In the genomic region with DNA sequence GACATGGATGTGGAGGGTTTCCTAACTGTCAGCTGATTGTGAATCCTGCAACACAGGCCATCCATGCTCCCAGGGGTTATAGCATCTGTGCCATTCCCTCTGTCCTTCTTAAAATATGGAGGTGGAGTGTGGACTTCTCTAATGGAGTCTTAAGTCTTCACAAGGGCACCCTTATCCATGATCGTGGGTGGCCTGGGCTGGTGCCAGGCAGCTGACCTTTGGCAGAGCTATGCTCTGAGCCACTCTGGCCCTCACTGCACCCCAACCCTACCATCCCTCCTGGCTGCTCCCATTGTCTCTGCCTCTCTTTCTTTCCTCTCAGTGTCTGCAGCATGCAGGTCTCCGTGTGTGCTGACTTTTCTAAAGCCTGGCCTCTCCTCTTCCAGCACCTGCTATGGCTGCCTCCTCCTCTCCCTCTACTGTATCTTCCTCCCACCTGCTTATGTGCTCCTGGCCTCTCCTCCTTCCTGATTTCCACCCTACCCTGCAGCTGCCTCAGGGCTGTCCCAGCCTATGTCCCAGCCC, we compare ENCODE assay signal across 16 cellular contexts. TPM values are rescaled to one million over a fixed set of nuclear protein-coding genes. Genes with fewer than 3 reads are reported as not detected.
DNase-seq lines count a peak whose midpoint lies in the region; ATAC-seq and TF ChIP-seq lines count a peak whose summit lies in the region.
"Had no signal": no experiment of that assay in that cellular context is flagged by ENCODE, and none has a peak within 500 bp of the region (broad histone marks: within the 10 kb centered on the region; RNA-seq: fewer than 3 reads in every experiment).

No MANE protein-coding gene starts in this region.

- H3K9ac ChIP-seq in mammary epithelial cell (ENCODE audit: insufficient read depth, low read length), result no peak overlapping the region

- TF ChIP-seq CTCF in adrenal gland (IDR thresholded peaks at IDR 0.05) (no peak), uterus (IDR thresholded peaks at IDR 0.05) (no peak), mammary epithelial cell (conservative IDR thresholded peaks at IDR 0.05 in 1 of 2, IDR thresholded peaks at IDR 0.05 in 1 of 2; ENCODE audit: extremely low read depth in 1 of 2, insufficient read depth in 1 of 2, low read depth in 1 of 2, low read length in 2 of 2) (no peak)

- BruUV-seq in mammary epithelial cell (replicated peaks; lab: Mats Ljungman, UMichigan), result no TSS peak

- dilution Hi-C loops in mammary epithelial cell (cut with HindIII; ENCODE audit: low sequenced_read_pairs), result no loop called here

- H3K4me2 ChIP-seq in mammary epithelial cell (ENCODE audit: insufficient read depth, low read depth, low read length), result no peak overlapping the region
- H3K4me2 ChIP-seq: A549 had no signal

- no peaks in the 10 kb centered on the region for H3K9me3 ChIP-seq in adrenal gland (replicated peaks in 1 of 3)
- H3K9me3 ChIP-seq in uterus, result no peaks in the 10 kb centered on the region
- H3K9me3 ChIP-seq in mammary epithelial cell (replicated peaks; ENCODE audit: insufficient read depth, low read length), result no peaks in the 10 kb centered on the region
- H3K9me3 ChIP-seq: A549, MG63 had no signal

- no peak for TF ChIP-seq POLR2A in adrenal gland (IDR thresholded peaks at IDR 0.05)
- TF ChIP-seq POLR2A in uterus (IDR thresholded peaks at IDR 0.05), result no peak

- WGBS in adrenal gland, 4 donors, result 45 to 59% (median 48%) methylated on average over 2 of the region's 2 CpGs
- WGBS in mammary epithelial cell (ENCODE audit: low coverage, missing lambda C conversion rate), result 42% methylated on average over 2 of the region's 2 CpGs

- ATAC-seq in GM21515 (IDR thresholded peaks at IDR 0.05; ENCODE audit: unreplicated experiment), result no peak
- ATAC-seq: A549 had no signal

- peak; percentile 26 for DNase-seq in activated CD8-positive, alpha-beta memory T cell treated with anti-CD3 and anti-CD28 coated beads, Interleukin-2, amount 50 U/mL, for 48 hours
- DNase-seq in activated CD8-positive, alpha-beta memory T cell treated with anti-CD3 and anti-CD28 coated beads, Interleukin-2, amount 50 U/mL, for 4 hours, result no peak
- peak in 4 of 7 donors; percentile 5 to 43 (median 8) for DNase-seq in adrenal gland
- peak; percentile 57 for DNase-seq in mesenteric fat pad (ENCODE audit: low spot score)
- DNase-seq in uterus, result peak; percentile 1 to 8
- DNase-seq in NCI-H526 treated with DMSO at 0.1 percent for 48 hours (lab: John Stamatoyannopoulos, UW), result no peak
- DNase-seq in mammary epithelial cell, result no peak
- DNase-seq: GF-D8, Karpas-422, MG63, NCI-H1092, NCI-H187 had no signal

- CTCF ChIA-PET in mammary epithelial cell (lab: Charles Lee; ENCODE audit: low non-redundant PET), result no interaction called here

- intact Hi-C loops in adrenal gland (cut with DNase I) (no loop called here), uterus (cut with DNase I; ENCODE audit: low total_unique reads) (no loop called here), mammary epithelial cell (cut with micrococcal nuclease) (no loop called here)

- in situ Hi-C loops in mammary epithelial cell (cut with MboI; ENCODE audit: low sequenced_read_pairs in 2 of 2), result no loop called here

- no peak overlapping the region for H3K27ac ChIP-seq in adrenal gland
- no peak overlapping the region for H3K27ac ChIP-seq in uterus
- no peak overlapping the region for H3K27ac ChIP-seq in mammary epithelial cell (ENCODE audit: insufficient read depth, low read depth, low read length)
- H3K27ac ChIP-seq: A549, C4-2B, SK-N-MC had no signal

- H3K27me3 ChIP-seq in adrenal gland (no peaks in the 10 kb centered on the region), uterus (no peaks in the 10 kb centered on the region), mammary epithelial cell (ENCODE audit: insufficient read depth, low read length) (peaks cover 3% of the 10 kb centered on the region)

- H3K4me1 ChIP-seq in adrenal gland (replicated peaks in 1 of 2), result no peaks in the 10 kb centered on the region
- H3K4me1 ChIP-seq in uterus, result no peaks in the 10 kb centered on the region
- no peaks in the 10 kb centered on the region for H3K4me1 ChIP-seq in mammary epithelial cell (ENCODE audit: insufficient read depth, low read length)
- H3K4me1 ChIP-seq: A549 had no signal

- no peak overlapping the region for H2AFZ ChIP-seq in mammary epithelial cell (ENCODE audit: low read depth, low read length)

- no peaks in the 10 kb centered on the region for H3K79me2 ChIP-seq in mammary epithelial cell (ENCODE audit: insufficient read depth, low read length)

- H3K4me3 ChIP-seq in adrenal gland (no peak overlapping the region), uterus (no peak overlapping the region), mammary epithelial cell (replicated peaks in 1 of 3; ENCODE audit: insufficient read depth in 1 of 3, low read depth in 2 of 3, low read length in 3 of 3) (no peak overlapping the region)
- H3K4me3 ChIP-seq: A549, MG63, SK-N-MC had no signal

- no peaks in the 10 kb centered on the region for H3K36me3 ChIP-seq in adrenal gland (replicated peaks in 1 of 2)
- H3K36me3 ChIP-seq in uterus, result no peaks in the 10 kb centered on the region
- no peaks in the 10 kb centered on the region for H3K36me3 ChIP-seq in mammary epithelial cell (ENCODE audit: insufficient read depth, low read length)
- H3K36me3 ChIP-seq: MG63 had no signal

- no peaks in the 10 kb centered on the region for H4K20me1 ChIP-seq in mammary epithelial cell (ENCODE audit: insufficient read depth, low read length)

RNA-seq across cellular contexts. Expression of gene PCMTD2, which starts 11.2 kb away (rescaled TPM):
- total RNA-seq in adrenal gland (100 to 1,000 TPM in 3 of 8 donors, 10 to 100 TPM in 5; 47.9 to 120 (median 80.3) TPM), mesenteric fat pad (33.7 TPM), uterus (100 to 1,000 TPM in 1 of 4 donors, 10 to 100 TPM in 3; 50.5 to 162 (median 66.1) TPM), mammary epithelial cell (10 to 100 TPM; 28.4 to 42.7 TPM)
- polyA plus RNA-seq in adrenal gland (10 to 100 TPM; 32.0 to 49.3 (median 39.1) TPM), mammary epithelial cell (13.1 TPM)
- 24.1 TPM for polyA minus RNA-seq in mammary epithelial cell

Comparison
In these comparisons a context has a peak if more than half of its experiments do, and no peak if none do; other contexts are left out.
1. DNase-seq: peak in activated CD8-positive, alpha-beta memory T cell treated with anti-CD3 and anti-CD28 coated beads, Interleukin-2, amount 50 U/mL, for 48 hours (single experiment), adrenal gland (4 of 7), mesenteric fat pad (single experiment) and uterus (2 of 2); none in activated CD8-positive, alpha-beta memory T cell treated with anti-CD3 and anti-CD28 coated beads, Interleukin-2, amount 50 U/mL, for 4 hours (single experiment), NCI-H526 treated with DMSO at 0.1 percent for 48 hours (single experiment) and mammary epithelial cell (single experiment).